Comparison of ENCODE assay signal across 1 cellular context in genomic region chr6:34237722-34238506, GRCh38.
TF ChIP-seq lines count a peak whose summit lies in the region.

No MANE protein-coding gene starts in this region.

TF ChIP-seq in HepG2, 621 proteins besides CTCF, POLR2A, EP300 and RAD21 (continued from another document and continues in another):
- TF ChIP-seq ARHGAP35 (CRISPR knock-in tag; IDR thresholded peaks at IDR 0.05; ENCODE audit: borderline replicate concordance) (peak; percentile 57), TRIM24 (CRISPR knock-in tag; IDR thresholded peaks at IDR 0.05) (peak; percentile 70; the same call in 1 of the 2 replicates), ZBTB1 (CRISPR knock-in tag; IDR thresholded peaks at IDR 0.05; ENCODE audit: borderline replicate concordance) (peak; percentile 92; the same call in 1 of the 2 replicates), SMARCC2 (IDR thresholded peaks at IDR 0.05) (no peak), KMT2B (CRISPR knock-in tag; IDR thresholded peaks at IDR 0.05) (peak; percentile 89), ZNF101 (CRISPR knock-in tag; IDR thresholded peaks at IDR 0.05; ENCODE audit: borderline replicate concordance, low read depth) (0 out of 2 replicates have a peak, but pooled peaks have one; percentile 85), SKI (IDR thresholded peaks at IDR 0.05; ENCODE audit: partially characterized antibody) (peak; percentile 18), KLF9 (CRISPR knock-in tag; IDR thresholded peaks at IDR 0.05; ENCODE audit: low read depth) (peak; percentile 83; the same call in 1 of the 2 replicates), KDM6A (CRISPR knock-in tag; IDR thresholded peaks at IDR 0.05; ENCODE audit: low read depth) (no peak), ZBTB33 (CRISPR knock-in tag; IDR thresholded peaks at IDR 0.05) (peak; percentile 50; the same call in 1 of the 2 replicates), MEIS1 (CRISPR knock-in tag; IDR thresholded peaks at IDR 0.05; ENCODE audit: borderline replicate concordance) (peak; percentile 78), ZNF678 (CRISPR knock-in tag; IDR thresholded peaks at IDR 0.05) (peak; percentile 99), ZNF614 (CRISPR knock-in tag; IDR thresholded peaks at IDR 0.05; ENCODE audit: borderline replicate concordance) (no peak), ZNF274 (CRISPR knock-in tag; IDR thresholded peaks at IDR 0.05) (peak; percentile 99), ZNF224 (CRISPR knock-in tag; IDR thresholded peaks at IDR 0.05) (peak; percentile 84; the same call in 1 of the 2 replicates), CCDC6 (CRISPR knock-in tag; IDR thresholded peaks at IDR 0.05) (peak; percentile 98), PRDM15 (CRISPR knock-in tag; IDR thresholded peaks at IDR 0.05) (peak; percentile 78; the same call in 1 of the 2 replicates), WIZ (CRISPR knock-in tag; IDR thresholded peaks at IDR 0.05) (peak; percentile 77; the same call in 1 of the 2 replicates), STAT5B (CRISPR knock-in tag; IDR thresholded peaks at IDR 0.05) (peak; percentile 84; the same call in 1 of the 2 replicates), ZNF616 (CRISPR knock-in tag; IDR thresholded peaks at IDR 0.05; ENCODE audit: low read depth) (peak; percentile 99), ZBTB26 (CRISPR knock-in tag; IDR thresholded peaks at IDR 0.05; ENCODE audit: borderline replicate concordance) (peak; percentile 90), ZNF234 (CRISPR knock-in tag; conservative IDR thresholded peaks at IDR 0.05) (peak; percentile 95), ZNF225 (CRISPR knock-in tag; IDR thresholded peaks at IDR 0.05) (peak; percentile 87), SIN3A (IDR thresholded peaks at IDR 0.05; ENCODE audit: borderline replicate concordance, low read depth, low read length) (no peak), SIX4 (CRISPR knock-in tag; IDR thresholded peaks at IDR 0.05) (peak; percentile 61; the same call in 1 of the 2 replicates), HOXA5 (CRISPR knock-in tag; IDR thresholded peaks at IDR 0.05) (peak; percentile 72; the same call in 1 of the 2 replicates), ZNF414 (CRISPR knock-in tag; IDR thresholded peaks at IDR 0.05) (no peak)
- TF ChIP-seq, protein P1, sequence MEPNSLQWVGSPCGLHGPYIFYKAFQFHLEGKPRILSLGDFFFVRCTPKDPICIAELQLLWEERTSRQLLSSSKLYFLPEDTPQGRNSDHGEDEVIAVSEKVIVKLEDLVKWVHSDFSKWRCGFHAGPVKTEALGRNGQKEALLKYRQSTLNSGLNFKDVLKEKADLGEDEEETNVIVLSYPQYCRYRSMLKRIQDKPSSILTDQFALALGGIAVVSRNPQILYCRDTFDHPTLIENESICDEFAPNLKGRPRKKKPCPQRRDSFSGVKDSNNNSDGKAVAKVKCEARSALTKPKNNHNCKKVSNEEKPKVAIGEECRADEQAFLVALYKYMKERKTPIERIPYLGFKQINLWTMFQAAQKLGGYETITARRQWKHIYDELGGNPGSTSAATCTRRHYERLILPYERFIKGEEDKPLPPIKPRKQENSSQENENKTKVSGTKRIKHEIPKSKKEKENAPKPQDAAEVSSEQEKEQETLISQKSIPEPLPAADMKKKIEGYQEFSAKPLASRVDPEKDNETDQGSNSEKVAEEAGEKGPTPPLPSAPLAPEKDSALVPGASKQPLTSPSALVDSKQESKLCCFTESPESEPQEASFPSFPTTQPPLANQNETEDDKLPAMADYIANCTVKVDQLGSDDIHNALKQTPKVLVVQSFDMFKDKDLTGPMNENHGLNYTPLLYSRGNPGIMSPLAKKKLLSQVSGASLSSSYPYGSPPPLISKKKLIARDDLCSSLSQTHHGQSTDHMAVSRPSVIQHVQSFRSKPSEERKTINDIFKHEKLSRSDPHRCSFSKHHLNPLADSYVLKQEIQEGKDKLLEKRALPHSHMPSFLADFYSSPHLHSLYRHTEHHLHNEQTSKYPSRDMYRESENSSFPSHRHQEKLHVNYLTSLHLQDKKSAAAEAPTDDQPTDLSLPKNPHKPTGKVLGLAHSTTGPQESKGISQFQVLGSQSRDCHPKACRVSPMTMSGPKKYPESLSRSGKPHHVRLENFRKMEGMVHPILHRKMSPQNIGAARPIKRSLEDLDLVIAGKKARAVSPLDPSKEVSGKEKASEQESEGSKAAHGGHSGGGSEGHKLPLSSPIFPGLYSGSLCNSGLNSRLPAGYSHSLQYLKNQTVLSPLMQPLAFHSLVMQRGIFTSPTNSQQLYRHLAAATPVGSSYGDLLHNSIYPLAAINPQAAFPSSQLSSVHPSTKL (CRISPR knock-in tag; IDR thresholded peaks at IDR 0.05), result peak; percentile 50; the same call in 1 of the 2 replicates
- TF ChIP-seq, protein P2, sequence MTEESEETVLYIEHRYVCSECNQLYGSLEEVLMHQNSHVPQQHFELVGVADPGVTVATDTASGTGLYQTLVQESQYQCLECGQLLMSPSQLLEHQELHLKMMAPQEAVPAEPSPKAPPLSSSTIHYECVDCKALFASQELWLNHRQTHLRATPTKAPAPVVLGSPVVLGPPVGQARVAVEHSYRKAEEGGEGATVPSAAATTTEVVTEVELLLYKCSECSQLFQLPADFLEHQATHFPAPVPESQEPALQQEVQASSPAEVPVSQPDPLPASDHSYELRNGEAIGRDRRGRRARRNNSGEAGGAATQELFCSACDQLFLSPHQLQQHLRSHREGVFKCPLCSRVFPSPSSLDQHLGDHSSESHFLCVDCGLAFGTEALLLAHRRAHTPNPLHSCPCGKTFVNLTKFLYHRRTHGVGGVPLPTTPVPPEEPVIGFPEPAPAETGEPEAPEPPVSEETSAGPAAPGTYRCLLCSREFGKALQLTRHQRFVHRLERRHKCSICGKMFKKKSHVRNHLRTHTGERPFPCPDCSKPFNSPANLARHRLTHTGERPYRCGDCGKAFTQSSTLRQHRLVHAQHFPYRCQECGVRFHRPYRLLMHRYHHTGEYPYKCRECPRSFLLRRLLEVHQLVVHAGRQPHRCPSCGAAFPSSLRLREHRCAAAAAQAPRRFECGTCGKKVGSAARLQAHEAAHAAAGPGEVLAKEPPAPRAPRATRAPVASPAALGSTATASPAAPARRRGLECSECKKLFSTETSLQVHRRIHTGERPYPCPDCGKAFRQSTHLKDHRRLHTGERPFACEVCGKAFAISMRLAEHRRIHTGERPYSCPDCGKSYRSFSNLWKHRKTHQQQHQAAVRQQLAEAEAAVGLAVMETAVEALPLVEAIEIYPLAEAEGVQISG (CRISPR knock-in tag; IDR thresholded peaks at IDR 0.05), result peak; percentile 91
- TF ChIP-seq, protein P3, sequence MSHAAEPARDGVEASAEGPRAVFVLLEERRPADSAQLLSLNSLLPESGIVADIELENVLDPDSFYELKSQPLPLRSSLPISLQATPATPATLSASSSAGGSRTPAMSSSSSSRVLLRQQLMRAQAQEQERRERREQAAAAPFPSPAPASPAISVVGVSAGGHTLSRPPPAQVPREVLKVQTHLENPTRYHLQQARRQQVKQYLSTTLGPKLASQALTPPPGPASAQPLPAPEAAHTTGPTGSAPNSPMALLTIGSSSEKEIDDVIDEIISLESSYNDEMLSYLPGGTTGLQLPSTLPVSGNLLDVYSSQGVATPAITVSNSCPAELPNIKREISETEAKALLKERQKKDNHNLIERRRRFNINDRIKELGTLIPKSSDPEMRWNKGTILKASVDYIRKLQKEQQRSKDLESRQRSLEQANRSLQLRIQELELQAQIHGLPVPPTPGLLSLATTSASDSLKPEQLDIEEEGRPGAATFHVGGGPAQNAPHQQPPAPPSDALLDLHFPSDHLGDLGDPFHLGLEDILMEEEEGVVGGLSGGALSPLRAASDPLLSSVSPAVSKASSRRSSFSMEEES (CRISPR knock-in tag; IDR thresholded peaks at IDR 0.05), result peak; percentile 85
- TF ChIP-seq, protein P4, sequence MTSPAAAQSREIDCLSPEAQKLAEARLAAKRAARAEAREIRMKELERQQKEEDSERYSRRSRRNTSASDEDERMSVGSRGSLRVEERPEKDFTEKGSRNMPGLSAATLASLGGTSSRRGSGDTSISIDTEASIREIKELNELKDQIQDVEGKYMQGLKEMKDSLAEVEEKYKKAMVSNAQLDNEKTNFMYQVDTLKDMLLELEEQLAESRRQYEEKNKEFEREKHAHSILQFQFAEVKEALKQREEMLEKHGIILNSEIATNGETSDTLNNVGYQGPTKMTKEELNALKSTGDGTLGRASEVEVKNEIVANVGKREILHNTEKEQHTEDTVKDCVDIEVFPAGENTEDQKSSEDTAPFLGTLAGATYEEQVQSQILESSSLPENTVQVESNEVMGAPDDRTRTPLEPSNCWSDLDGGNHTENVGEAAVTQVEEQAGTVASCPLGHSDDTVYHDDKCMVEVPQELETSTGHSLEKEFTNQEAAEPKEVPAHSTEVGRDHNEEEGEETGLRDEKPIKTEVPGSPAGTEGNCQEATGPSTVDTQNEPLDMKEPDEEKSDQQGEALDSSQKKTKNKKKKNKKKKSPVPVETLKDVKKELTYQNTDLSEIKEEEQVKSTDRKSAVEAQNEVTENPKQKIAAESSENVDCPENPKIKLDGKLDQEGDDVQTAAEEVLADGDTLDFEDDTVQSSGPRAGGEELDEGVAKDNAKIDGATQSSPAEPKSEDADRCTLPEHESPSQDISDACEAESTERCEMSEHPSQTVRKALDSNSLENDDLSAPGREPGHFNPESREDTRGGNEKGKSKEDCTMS (CRISPR knock-in tag; conservative IDR thresholded peaks at IDR 0.05), result no peak
- TF ChIP-seq, protein P5, sequence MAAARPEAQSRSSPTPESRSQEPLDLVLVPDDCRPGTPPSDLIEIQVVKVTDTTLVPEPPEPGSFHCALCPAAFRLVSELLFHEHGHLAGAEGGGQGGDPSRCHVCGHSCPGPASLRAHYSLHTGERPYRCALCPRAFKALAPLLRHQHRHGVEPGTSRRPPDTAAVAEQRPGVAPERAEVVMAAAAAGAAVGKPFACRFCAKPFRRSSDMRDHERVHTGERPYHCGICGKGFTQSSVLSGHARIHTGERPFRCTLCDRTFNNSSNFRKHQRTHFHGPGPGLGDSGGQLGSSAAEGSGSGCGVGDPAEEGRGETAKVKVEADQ (CRISPR knock-in tag; IDR thresholded peaks at IDR 0.05; ENCODE audit: borderline replicate concordance), result peak; percentile 97
- TF ChIP-seq, protein P6, sequence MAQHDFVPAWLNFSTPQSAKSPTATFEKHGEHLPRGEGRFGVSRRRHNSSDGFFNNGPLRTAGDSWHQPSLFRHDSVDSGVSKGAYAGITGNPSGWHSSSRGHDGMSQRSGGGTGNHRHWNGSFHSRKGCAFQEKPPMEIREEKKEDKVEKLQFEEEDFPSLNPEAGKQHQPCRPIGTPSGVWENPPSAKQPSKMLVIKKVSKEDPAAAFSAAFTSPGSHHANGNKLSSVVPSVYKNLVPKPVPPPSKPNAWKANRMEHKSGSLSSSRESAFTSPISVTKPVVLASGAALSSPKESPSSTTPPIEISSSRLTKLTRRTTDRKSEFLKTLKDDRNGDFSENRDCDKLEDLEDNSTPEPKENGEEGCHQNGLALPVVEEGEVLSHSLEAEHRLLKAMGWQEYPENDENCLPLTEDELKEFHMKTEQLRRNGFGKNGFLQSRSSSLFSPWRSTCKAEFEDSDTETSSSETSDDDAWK (CRISPR knock-in tag; IDR thresholded peaks at IDR 0.05), result no peak
